In the genomic region with DNA sequence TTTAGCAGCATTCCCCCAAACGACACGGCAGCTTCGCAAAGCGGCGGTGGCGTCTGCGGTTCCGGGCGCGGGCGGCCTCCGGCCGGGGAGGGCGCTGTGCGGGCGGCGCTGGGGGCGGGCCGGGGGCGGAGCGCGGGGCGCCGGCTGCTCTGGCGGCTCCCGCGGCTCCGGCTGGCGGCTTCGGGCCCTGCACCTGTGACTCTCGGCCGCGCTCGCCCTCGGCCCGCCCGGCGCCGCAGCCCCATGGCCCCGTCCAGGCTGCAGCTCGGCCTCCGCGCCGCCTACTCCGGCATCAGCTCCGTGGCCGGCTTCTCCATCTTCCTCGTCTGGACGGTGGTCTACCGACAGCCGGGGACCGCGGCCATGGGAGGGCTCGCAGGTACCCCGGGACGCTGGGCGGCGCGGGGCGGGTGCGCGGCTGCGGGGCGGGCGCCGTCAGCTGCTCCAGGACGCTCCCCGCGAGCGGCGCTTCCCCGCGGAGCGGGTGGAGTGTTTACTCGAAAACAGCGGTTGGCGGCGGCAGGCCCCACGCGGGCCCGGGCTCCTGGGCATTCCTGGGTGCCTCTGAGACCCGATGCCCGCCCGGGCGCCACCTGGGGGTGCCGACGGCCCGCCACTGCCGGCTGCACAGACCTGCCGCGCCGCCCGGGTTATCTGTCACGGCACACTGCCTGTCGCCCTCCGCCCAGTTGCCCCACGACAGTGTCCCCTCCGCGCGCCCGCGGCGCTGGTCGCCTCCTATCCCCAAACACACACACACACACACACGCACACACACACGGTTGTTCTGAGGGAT, we compare ENCODE assay signal across 1 cellular context.
TF ChIP-seq lines count a peak whose summit lies in the region.

SLC48A1 (plus strand) TSS at position 177 of the 796 bp plus-strand sequence; CDS start at position 244, 67 bp downstream.

TF ChIP-seq in K562, 482 proteins besides CTCF, POLR2A, EP300 and RAD21 (continued from another document and continues in another):
- TF ChIP-seq, protein P1, sequence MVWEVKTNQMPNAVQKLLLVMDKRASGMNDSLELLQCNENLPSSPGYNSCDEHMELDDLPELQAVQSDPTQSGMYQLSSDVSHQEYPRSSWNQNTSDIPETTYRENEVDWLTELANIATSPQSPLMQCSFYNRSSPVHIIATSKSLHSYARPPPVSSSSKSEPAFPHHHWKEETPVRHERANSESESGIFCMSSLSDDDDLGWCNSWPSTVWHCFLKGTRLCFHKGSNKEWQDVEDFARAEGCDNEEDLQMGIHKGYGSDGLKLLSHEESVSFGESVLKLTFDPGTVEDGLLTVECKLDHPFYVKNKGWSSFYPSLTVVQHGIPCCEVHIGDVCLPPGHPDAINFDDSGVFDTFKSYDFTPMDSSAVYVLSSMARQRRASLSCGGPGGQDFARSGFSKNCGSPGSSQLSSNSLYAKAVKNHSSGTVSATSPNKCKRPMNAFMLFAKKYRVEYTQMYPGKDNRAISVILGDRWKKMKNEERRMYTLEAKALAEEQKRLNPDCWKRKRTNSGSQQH (CRISPR knock-in tag; IDR thresholded peaks at IDR 0.05), result peak; percentile 77; the same call in 1 of the 2 replicates
- 0 out of 2 replicates have a peak, but pooled peaks have one; percentile 29 for TF ChIP-seq MTA1 (IDR thresholded peaks at IDR 0.05; ENCODE audit: borderline replicate concordance)
- 0 out of 2 replicates have a peak, but pooled peaks have one; percentile 76 for TF ChIP-seq TGIF2 (CRISPR knock-in tag; IDR thresholded peaks at IDR 0.05)
- TF ChIP-seq, protein P2, sequence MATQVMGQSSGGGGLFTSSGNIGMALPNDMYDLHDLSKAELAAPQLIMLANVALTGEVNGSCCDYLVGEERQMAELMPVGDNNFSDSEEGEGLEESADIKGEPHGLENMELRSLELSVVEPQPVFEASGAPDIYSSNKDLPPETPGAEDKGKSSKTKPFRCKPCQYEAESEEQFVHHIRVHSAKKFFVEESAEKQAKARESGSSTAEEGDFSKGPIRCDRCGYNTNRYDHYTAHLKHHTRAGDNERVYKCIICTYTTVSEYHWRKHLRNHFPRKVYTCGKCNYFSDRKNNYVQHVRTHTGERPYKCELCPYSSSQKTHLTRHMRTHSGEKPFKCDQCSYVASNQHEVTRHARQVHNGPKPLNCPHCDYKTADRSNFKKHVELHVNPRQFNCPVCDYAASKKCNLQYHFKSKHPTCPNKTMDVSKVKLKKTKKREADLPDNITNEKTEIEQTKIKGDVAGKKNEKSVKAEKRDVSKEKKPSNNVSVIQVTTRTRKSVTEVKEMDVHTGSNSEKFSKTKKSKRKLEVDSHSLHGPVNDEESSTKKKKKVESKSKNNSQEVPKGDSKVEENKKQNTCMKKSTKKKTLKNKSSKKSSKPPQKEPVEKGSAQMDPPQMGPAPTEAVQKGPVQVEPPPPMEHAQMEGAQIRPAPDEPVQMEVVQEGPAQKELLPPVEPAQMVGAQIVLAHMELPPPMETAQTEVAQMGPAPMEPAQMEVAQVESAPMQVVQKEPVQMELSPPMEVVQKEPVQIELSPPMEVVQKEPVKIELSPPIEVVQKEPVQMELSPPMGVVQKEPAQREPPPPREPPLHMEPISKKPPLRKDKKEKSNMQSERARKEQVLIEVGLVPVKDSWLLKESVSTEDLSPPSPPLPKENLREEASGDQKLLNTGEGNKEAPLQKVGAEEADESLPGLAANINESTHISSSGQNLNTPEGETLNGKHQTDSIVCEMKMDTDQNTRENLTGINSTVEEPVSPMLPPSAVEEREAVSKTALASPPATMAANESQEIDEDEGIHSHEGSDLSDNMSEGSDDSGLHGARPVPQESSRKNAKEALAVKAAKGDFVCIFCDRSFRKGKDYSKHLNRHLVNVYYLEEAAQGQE (CRISPR knock-in tag; IDR thresholded peaks at IDR 0.05; ENCODE audit: low read depth), result 0 out of 2 replicates have a peak, but pooled peaks have one; percentile 50
- peak; percentile 67 for TF ChIP-seq ZFX (CRISPR knock-in tag; IDR thresholded peaks at IDR 0.05)
- no peak for TF ChIP-seq CHD2 (IDR thresholded peaks at IDR 0.05; ENCODE audit: low read depth, low read length)
- TF ChIP-seq NKRF (IDR thresholded peaks at IDR 0.05; ENCODE audit: borderline replicate concordance), result peak; percentile 75; the same call in 1 of the 2 replicates
- TF ChIP-seq GABPA (tag; conservative IDR thresholded peaks at IDR 0.05; ENCODE audit: low read depth), result 0 out of 2 replicates have a peak, but pooled peaks have one; percentile 1
- peak; percentile 34 for TF ChIP-seq SP2 (IDR thresholded peaks at IDR 0.05; ENCODE audit: extremely low read depth, low read depth, low read length, poor library complexity, severe bottlenecking)
- TF ChIP-seq ZBTB17 (CRISPR knock-in tag; IDR thresholded peaks at IDR 0.05), result peak; percentile 57; the same call in 1 of the 2 replicates
- TF ChIP-seq STAG1 (CRISPR knock-in tag; IDR thresholded peaks at IDR 0.05; ENCODE audit: borderline replicate concordance), result no peak
- TF ChIP-seq, protein P3, sequence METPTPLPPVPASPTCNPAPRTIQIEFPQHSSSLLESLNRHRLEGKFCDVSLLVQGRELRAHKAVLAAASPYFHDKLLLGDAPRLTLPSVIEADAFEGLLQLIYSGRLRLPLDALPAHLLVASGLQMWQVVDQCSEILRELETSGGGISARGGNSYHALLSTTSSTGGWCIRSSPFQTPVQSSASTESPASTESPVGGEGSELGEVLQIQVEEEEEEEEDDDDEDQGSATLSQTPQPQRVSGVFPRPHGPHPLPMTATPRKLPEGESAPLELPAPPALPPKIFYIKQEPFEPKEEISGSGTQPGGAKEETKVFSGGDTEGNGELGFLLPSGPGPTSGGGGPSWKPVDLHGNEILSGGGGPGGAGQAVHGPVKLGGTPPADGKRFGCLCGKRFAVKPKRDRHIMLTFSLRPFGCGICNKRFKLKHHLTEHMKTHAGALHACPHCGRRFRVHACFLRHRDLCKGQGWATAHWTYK (CRISPR knock-in tag; IDR thresholded peaks at IDR 0.05), result peak; percentile 35; the same call in 1 of the 2 replicates
- peak in 1 of 2 experiments; percentile 53; a peak in 2 of 4 replicates for TF ChIP-seq NRF1 (conservative IDR thresholded peaks at IDR 0.05 in 1 of 2, IDR thresholded peaks at IDR 0.05 in 1 of 2)
- TF ChIP-seq NR4A1 (CRISPR knock-in tag; IDR thresholded peaks at IDR 0.05), result peak; percentile 23; the same call in 1 of the 2 replicates
- no peak for TF ChIP-seq NR4A1 (tag; IDR thresholded peaks at IDR 0.05)
- TF ChIP-seq SUPT5H (IDR thresholded peaks at IDR 0.05), result peak; percentile 37; the same call in 1 of the 2 replicates
- no peak for TF ChIP-seq ZNF3 (CRISPR knock-in tag; IDR thresholded peaks at IDR 0.05)
- peak; percentile 18; the same call in 1 of the 2 replicates for TF ChIP-seq L3MBTL2 (IDR thresholded peaks at IDR 0.05)
- TF ChIP-seq SAFB (IDR thresholded peaks at IDR 0.05; ENCODE audit: borderline replicate concordance, low read depth, low read length), result 0 out of 2 replicates have a peak, but pooled peaks have one; percentile 61
- TF ChIP-seq ARID4B (CRISPR knock-in tag; IDR thresholded peaks at IDR 0.05), result peak; percentile 64; the same call in 1 of the 2 replicates
- peak; percentile 86 for TF ChIP-seq HNRNPL (IDR thresholded peaks at IDR 0.05; ENCODE audit: low read depth, low read length)
- TF ChIP-seq TBP (optimal IDR thresholded peaks at IDR 0.05; ENCODE audit: low read depth, low read length), result peak; percentile 71
- TF ChIP-seq SIN3A (IDR thresholded peaks at IDR 0.05; ENCODE audit: borderline replicate concordance in 2 of 2, control insufficient read depth in 1 of 2, low read depth in 2 of 2, low read length in 2 of 2), result no peak
- TF ChIP-seq, protein P4, sequence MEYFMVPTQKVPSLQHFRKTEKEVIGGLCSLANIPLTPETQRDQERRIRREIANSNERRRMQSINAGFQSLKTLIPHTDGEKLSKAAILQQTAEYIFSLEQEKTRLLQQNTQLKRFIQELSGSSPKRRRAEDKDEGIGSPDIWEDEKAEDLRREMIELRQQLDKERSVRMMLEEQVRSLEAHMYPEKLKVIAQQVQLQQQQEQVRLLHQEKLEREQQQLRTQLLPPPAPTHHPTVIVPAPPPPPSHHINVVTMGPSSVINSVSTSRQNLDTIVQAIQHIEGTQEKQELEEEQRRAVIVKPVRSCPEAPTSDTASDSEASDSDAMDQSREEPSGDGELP (CRISPR knock-in tag; IDR thresholded peaks at IDR 0.05; ENCODE audit: borderline replicate concordance), result peak; percentile 29; the same call in 1 of the 2 replicates
- peak in 1 of 2 experiments; percentile 75; a peak in 2 of 4 replicates for TF ChIP-seq NONO (IDR thresholded peaks at IDR 0.05; ENCODE audit: low read depth in 2 of 2, low read length in 1 of 2)
- 0 out of 2 replicates have a peak, but pooled peaks have one; percentile 25 for TF ChIP-seq NCOR1 (IDR thresholded peaks at IDR 0.05)
- TF ChIP-seq CXXC5 (CRISPR knock-in tag; IDR thresholded peaks at IDR 0.05), result peak; percentile 70
- no peak for TF ChIP-seq KLF10 (CRISPR knock-in tag; IDR thresholded peaks at IDR 0.05)
- TF ChIP-seq, protein P5, sequence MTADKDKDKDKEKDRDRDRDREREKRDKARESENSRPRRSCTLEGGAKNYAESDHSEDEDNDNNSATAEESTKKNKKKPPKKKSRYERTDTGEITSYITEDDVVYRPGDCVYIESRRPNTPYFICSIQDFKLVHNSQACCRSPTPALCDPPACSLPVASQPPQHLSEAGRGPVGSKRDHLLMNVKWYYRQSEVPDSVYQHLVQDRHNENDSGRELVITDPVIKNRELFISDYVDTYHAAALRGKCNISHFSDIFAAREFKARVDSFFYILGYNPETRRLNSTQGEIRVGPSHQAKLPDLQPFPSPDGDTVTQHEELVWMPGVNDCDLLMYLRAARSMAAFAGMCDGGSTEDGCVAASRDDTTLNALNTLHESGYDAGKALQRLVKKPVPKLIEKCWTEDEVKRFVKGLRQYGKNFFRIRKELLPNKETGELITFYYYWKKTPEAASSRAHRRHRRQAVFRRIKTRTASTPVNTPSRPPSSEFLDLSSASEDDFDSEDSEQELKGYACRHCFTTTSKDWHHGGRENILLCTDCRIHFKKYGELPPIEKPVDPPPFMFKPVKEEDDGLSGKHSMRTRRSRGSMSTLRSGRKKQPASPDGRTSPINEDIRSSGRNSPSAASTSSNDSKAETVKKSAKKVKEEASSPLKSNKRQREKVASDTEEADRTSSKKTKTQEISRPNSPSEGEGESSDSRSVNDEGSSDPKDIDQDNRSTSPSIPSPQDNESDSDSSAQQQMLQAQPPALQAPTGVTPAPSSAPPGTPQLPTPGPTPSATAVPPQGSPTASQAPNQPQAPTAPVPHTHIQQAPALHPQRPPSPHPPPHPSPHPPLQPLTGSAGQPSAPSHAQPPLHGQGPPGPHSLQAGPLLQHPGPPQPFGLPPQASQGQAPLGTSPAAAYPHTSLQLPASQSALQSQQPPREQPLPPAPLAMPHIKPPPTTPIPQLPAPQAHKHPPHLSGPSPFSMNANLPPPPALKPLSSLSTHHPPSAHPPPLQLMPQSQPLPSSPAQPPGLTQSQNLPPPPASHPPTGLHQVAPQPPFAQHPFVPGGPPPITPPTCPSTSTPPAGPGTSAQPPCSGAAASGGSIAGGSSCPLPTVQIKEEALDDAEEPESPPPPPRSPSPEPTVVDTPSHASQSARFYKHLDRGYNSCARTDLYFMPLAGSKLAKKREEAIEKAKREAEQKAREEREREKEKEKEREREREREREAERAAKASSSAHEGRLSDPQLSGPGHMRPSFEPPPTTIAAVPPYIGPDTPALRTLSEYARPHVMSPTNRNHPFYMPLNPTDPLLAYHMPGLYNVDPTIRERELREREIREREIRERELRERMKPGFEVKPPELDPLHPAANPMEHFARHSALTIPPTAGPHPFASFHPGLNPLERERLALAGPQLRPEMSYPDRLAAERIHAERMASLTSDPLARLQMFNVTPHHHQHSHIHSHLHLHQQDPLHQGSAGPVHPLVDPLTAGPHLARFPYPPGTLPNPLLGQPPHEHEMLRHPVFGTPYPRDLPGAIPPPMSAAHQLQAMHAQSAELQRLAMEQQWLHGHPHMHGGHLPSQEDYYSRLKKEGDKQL (CRISPR knock-in tag; IDR thresholded peaks at IDR 0.05; ENCODE audit: borderline replicate concordance), result 0 out of 2 replicates have a peak, but pooled peaks have one; percentile 18
